Comparison of ENCODE assay signal across 24 cellular contexts in the genomic region with DNA sequence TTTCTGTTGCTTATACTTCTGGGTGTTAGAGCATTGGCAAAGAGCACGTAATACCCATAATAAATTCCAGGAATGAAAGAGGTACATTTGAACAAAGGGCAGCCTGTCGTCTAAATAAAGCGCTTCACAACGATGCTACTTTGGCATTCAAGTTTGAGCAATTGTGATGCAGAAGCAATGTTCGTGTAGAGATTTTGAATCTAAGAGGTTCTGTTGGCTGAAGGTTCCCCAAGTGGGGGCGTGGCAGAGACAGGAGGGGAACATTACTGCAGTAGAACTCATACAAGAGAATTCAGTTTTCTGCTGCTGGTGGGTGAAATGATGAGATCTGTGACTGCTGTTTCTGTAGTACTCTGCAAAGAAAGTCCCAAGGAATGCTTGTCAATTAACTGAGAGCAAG. TPM values are rescaled to one million over a fixed set of nuclear protein-coding genes. Genes with fewer than 3 reads are reported as not detected.
A peak's percentile ranks its signal among the peaks of the same experiment; 100 is the strongest.
DNase-seq lines count a peak whose midpoint lies in the region; ATAC-seq, FAIRE-seq and TF ChIP-seq lines count a peak whose summit lies in the region.
"Had no signal": no experiment of that assay in that cellular context is flagged by ENCODE, and none has a peak within 500 bp of the region (broad histone marks: within the 10 kb centered on the region; RNA-seq: fewer than 3 reads in every experiment).

No MANE protein-coding gene starts in this region.

- no peak overlapping the region for H3K4me3 Mint-ChIP-seq in activated T-cell treated with anti-CD3 and anti-CD28 coated beads, Interleukin-2, amount 50 U/mL, for 72 hours
- H3K4me3 Mint-ChIP-seq: activated CD4-positive, alpha-beta memory T cell treated with anti-CD3 and anti-CD28 coated beads for 36 hours; CD14-positive monocyte; stimulated activated naive B cell treated with anti-CD40 and anti-IgM and Interleukin-4, amounts not matched to agents 10 μg/mL and 1 μg/mL and 100 μg/mL, for 72 hours had no signal

- 61 to 70% (median 65%) methylated on average over 6 of the region's 6 CpGs for WGBS in heart left ventricle, 4 donors
- WGBS in tibial nerve, 2 donors = 31 to 36% methylated on average over 6 of the region's 6 CpGs

- H3K4me1 ChIP-seq in heart left ventricle = peaks cover 0 to 73% (median 41%) of the 10 kb centered on the region in 12 donors
- H3K4me1 ChIP-seq in tibial nerve = peaks cover 0 to 79% (median 23%) of the 10 kb centered on the region in 4 donors

- peaks cover 0 to 3% of the 10 kb centered on the region in 2 donors for H3K36me3 Mint-ChIP-seq in activated T-cell treated with anti-CD3 and anti-CD28 coated beads, Interleukin-2, amount 50 U/mL, for 72 hours (ENCODE audit: insufficient read depth in 2 of 2)
- H3K36me3 Mint-ChIP-seq: activated CD4-positive, alpha-beta memory T cell treated with anti-CD3 and anti-CD28 coated beads for 36 hours had no signal

- peak in 1 of 2 donors; percentile 32 for TF ChIP-seq EP300 in tibial nerve (IDR thresholded peaks at IDR 0.05)

- no peak for TF ChIP-seq POLR2A in heart left ventricle (IDR thresholded peaks at IDR 0.05)
- no peak for TF ChIP-seq POLR2A in tibial nerve (IDR thresholded peaks at IDR 0.05)

- no peak overlapping the region for H3K4me3 ChIP-seq in heart left ventricle
- H3K4me3 ChIP-seq in coronary artery = peak overlapping the region; percentile 58
- H3K4me3 ChIP-seq in tibial nerve = peak overlapping the region in 1 of 4 donors; percentile 26
- H3K4me3 ChIP-seq: Peyer's patch had no signal

- intact Hi-C loops in heart left ventricle (cut with DNase I) = no loop called here
- intact Hi-C loops in Right ventricle myocardium inferior (cut with DNase I) = no loop called here

- peak overlapping the region in 7 of 12 donors; percentile 13 to 69 (median 45) for H3K27ac ChIP-seq in heart left ventricle
- peak overlapping the region; percentile 52 to 60 for H3K27ac ChIP-seq in coronary artery
- peak overlapping the region; percentile 41 to 84 (median 72) for H3K27ac ChIP-seq in tibial nerve
- H3K27ac ChIP-seq: Peyer's patch had no signal

- TF ChIP-seq CTCF in heart left ventricle (IDR thresholded peaks at IDR 0.05) = no peak
- TF ChIP-seq CTCF in coronary artery (IDR thresholded peaks at IDR 0.05) = no peak
- TF ChIP-seq CTCF in tibial nerve (IDR thresholded peaks at IDR 0.05) = no peak

- peaks cover 24% of the 10 kb centered on the region for H3K4me1 Mint-ChIP-seq in activated T-cell treated with anti-CD3 and anti-CD28 coated beads, Interleukin-2, amount 50 U/mL, for 72 hours (ENCODE audit: low read depth)

- no peaks in the 10 kb centered on the region for H3K27me3 ChIP-seq in heart left ventricle
- H3K27me3 ChIP-seq in tibial nerve = no peaks in the 10 kb centered on the region
- H3K27me3 ChIP-seq: esophagus muscularis mucosa, Peyer's patch, transverse colon had no signal

- ATAC-seq in heart left ventricle (peak in 2 of 4 donors; percentile 31 to 38), Right ventricle myocardium inferior (no peak)
- no peak for ATAC-seq in activated T-cell treated with anti-CD3 and anti-CD28 coated beads, Interleukin-2, amount 50 U/mL, for 72 hours (replicated peaks in 1 of 2)
- ATAC-seq: right cardiac atrium; stimulated activated naive B cell treated with anti-CD40 and anti-IgM and Interleukin-4, amounts not matched to agents 10 μg/mL and 1 μg/mL and 100 μg/mL, for 72 hours had no signal

- peaks cover 29% of the 10 kb centered on the region for H3K27me3 Mint-ChIP-seq in activated T-cell treated with anti-CD3 and anti-CD28 coated beads, Interleukin-2, amount 50 U/mL, for 72 hours (ENCODE audit: low read depth)
- H3K27me3 Mint-ChIP-seq: stimulated activated naive B cell treated with anti-CD40 and anti-IgM and Interleukin-4, amounts not matched to agents 10 μg/mL and 1 μg/mL and 100 μg/mL, for 72 hours had no signal

- no peak for FAIRE-seq in HTR-8/SVneo (lab: Jason Lieb, UNC)
- FAIRE-seq: A204.1, keratinocyte had no signal

- H3K9me3 ChIP-seq in heart left ventricle = no peaks in the 10 kb centered on the region
- no peaks in the 10 kb centered on the region for H3K9me3 ChIP-seq in tibial nerve
- H3K9me3 ChIP-seq: esophagus muscularis mucosa, Peyer's patch, transverse colon had no signal

- no peak overlapping the region for H3K27ac Mint-ChIP-seq in activated T-cell treated with anti-CD3 and anti-CD28 coated beads, Interleukin-2, amount 50 U/mL, for 72 hours
- H3K27ac Mint-ChIP-seq: activated CD4-positive, alpha-beta memory T cell treated with anti-CD3 and anti-CD28 coated beads for 36 hours; CD14-positive monocyte; stimulated activated naive B cell treated with anti-CD40 and anti-IgM and Interleukin-4, amounts not matched to agents 10 μg/mL and 1 μg/mL and 100 μg/mL, for 72 hours had no signal

- H3K36me3 ChIP-seq in heart left ventricle (peaks cover 0 to 17% (median 0%) of the 10 kb centered on the region in 9 donors), tibial nerve (no peaks in the 10 kb centered on the region)
- H3K36me3 ChIP-seq: Peyer's patch, transverse colon had no signal

- no peak for DNase-seq in heart left ventricle
- DNase-seq in Right ventricle myocardium inferior (ENCODE audit: missing footprints) = no peak
- DNase-seq in coronary artery (ENCODE audit: low spot score) = no peak
- peak; percentile 13 for DNase-seq in midbrain (lab: John Stamatoyannopoulos, UW)
- no peak for DNase-seq in tibial nerve (ENCODE audit: low spot score in 2 of 2)
- no peak for DNase-seq in HTR-8/SVneo (ENCODE audit: insufficient read length, low spot score)
- DNase-seq in SK-N-DZ (ENCODE audit: low spot score) = no peak
- DNase-seq in activated T-cell treated with anti-CD3 and anti-CD28 coated beads, Interleukin-2, amount 50 U/mL, for 72 hours = no peak
- DNase-seq: activated CD4-positive, alpha-beta memory T cell treated with anti-CD3 and anti-CD28 coated beads for 36 hours; activated naive CD4-positive, alpha-beta T cell treated with anti-CD3 and anti-CD28 coated beads, Interleukin-2, amount 50 U/mL, for 16 hours; activated T-cell treated with anti-CD3 and anti-CD28 coated beads, Interleukin-2, amount 50 U/mL, for 1 hour; hippocampal formation; NCI-H1105 treated with DMSO at 0.1 percent for 48 hours; NCI-H2171 treated with DMSO at 0.1 percent for 48 hours; NCI-H82; Peyer's patch; stimulated activated CD4-positive, alpha-beta T cell treated with anti-CD3 and anti-CD28 coated beads, Interleukin-15, amount 100 ng/mL, for 24 hours; stimulated activated naive B cell treated with anti-CD40 and anti-IgM and Interleukin-4, amounts not matched to agents 10 μg/mL and 1 μg/mL and 100 μg/mL, for 72 hours; transverse colon had no signal

- no peaks in the 10 kb centered on the region for H3K9me3 Mint-ChIP-seq in activated T-cell treated with anti-CD3 and anti-CD28 coated beads, Interleukin-2, amount 50 U/mL, for 72 hours
- H3K9me3 Mint-ChIP-seq: activated CD4-positive, alpha-beta memory T cell treated with anti-CD3 and anti-CD28 coated beads for 36 hours had no signal

RNA-seq across cellular contexts. Expression of gene ZNF532, which starts 27.9 kb away (rescaled TPM):
- 10 to 100 TPM; 50.7 to 84.4 (median 70.9) TPM for total RNA-seq in heart left ventricle
- 10 to 100 TPM; 16.0 to 25.5 TPM for polyA plus RNA-seq in heart left ventricle
- total RNA-seq in Right ventricle myocardium inferior = 64.1 TPM
- 100 to 1,000 TPM in 3 of 4 donors, 10 to 100 TPM in 1; 98.7 to 125 (median 113) TPM for total RNA-seq in tibial nerve
- polyA plus RNA-seq in SK-N-DZ (2014; cell fraction: cytosol; rRNA removed) = 42.6 and 65.6 TPM in 2 replicates
- polyA plus RNA-seq in SK-N-DZ (2014; cell fraction: nucleus; rRNA removed) = 43.0 and 70.1 TPM in 2 replicates
- 10 to 100 TPM; 10.2 to 14.5 TPM for total RNA-seq in activated T-cell treated with anti-CD3 and anti-CD28 coated beads, Interleukin-2, amount 50 U/mL, for 72 hours
